Comparison of ENCODE assay signal across 24 cellular contexts in genomic region chr10:63718453-63718852, GRCh38.
DNase-seq lines count a peak whose midpoint lies in the region; ATAC-seq, FAIRE-seq and TF ChIP-seq lines count a peak whose summit lies in the region.
"Had no signal": no experiment of that assay in that cellular context is flagged by ENCODE, and none has a peak within 500 bp of the region (broad histone marks: within the 10 kb centered on the region; RNA-seq: fewer than 3 reads in every experiment).

No MANE protein-coding gene starts in this region.

- intact Hi-C loops in CD14-positive monocyte (cut with micrococcal nuclease): loop anchor here (5.0 to 10.0 kb wide), 3 partner anchors 91 to 551 kb away; partner anchors contain the start of gene REEP3 (in 1 of the 2)
- intact Hi-C loops in HCT116 (cut with micrococcal nuclease): loop anchor here (10.0 kb wide), 2 partner anchors 164 to 254 kb away; partner anchors contain the start of gene JMJD1C
- intact Hi-C loops in pancreas (cut with DNase I): loop anchor here in 1 of 3 donors (5.0 kb wide), 1 partner anchor 86 kb away; no protein-coding TSS in a partner anchor

- H3K27ac Mint-ChIP-seq in CD14-positive monocyte: peak overlapping the region in 4 of 7 donors; percentile 3 to 57 (median 42)
- peak overlapping the region; percentile 51 for H3K27ac Mint-ChIP-seq in endothelial cell (ENCODE audit: unreplicated experiment)
- H3K27ac Mint-ChIP-seq: activated T-cell treated with anti-CD3 and anti-CD28 coated beads, Interleukin-2, amount 50 U/mL, for 24 hours; CD4-positive, alpha-beta T cell; HFFc6 had no signal

- H3K4me3 Mint-ChIP-seq in CD14-positive monocyte: no peak overlapping the region
- H3K4me3 Mint-ChIP-seq in endothelial cell (ENCODE audit: unreplicated experiment): no peak overlapping the region
- H3K4me3 Mint-ChIP-seq: activated T-cell treated with anti-CD3 and anti-CD28 coated beads, Interleukin-2, amount 50 U/mL, for 24 hours; CD4-positive, alpha-beta T cell; HFFc6; natural killer cell had no signal

- ATAC-seq in HCT116 (no peak), pancreas (no peak), esophagus mucosa (no peak)
- ATAC-seq: activated CD4-positive, CD25-positive, alpha-beta regulatory T cell treated with anti-CD3 and anti-CD28 coated beads, Interleukin-2, amount 50 U/mL, for 24 hours; natural killer cell had no signal

- POLR2A ChIA-PET in HCT116 (lab: Charles Lee): interaction anchor here (0.6 to 1.5 kb wide), 2 partner anchors 450 to 901 kb away, joined by 3 read pairs; no protein-coding TSS in a partner anchor

- H3K27ac ChIP-seq in HCT116 (ENCODE audit: low read depth, low read length): no peak overlapping the region
- H3K27ac ChIP-seq in osteoblast (ENCODE audit: low read depth, low read length): no peak overlapping the region
- H3K27ac ChIP-seq in pancreas: no peak overlapping the region
- H3K27ac ChIP-seq: coronary artery had no signal

- BruUV-seq in HCT116 (replicated peaks; lab: Mats Ljungman, UMichigan): no TSS peak

- H3K27me3 ChIP-seq in HCT116 (ENCODE audit: insufficient read depth, low read length): no peaks in the 10 kb centered on the region
- no peaks in the 10 kb centered on the region for H3K27me3 ChIP-seq in osteoblast (ENCODE audit: insufficient read depth, low read length)
- H3K27me3 ChIP-seq in pancreas: no peaks in the 10 kb centered on the region

- no peaks in the 10 kb centered on the region for H4K20me1 ChIP-seq in HCT116 (ENCODE audit: insufficient read depth)
- no peaks in the 10 kb centered on the region for H4K20me1 ChIP-seq in osteoblast (ENCODE audit: insufficient read depth, low read length)

- FAIRE-seq in pancreas (lab: Jason Lieb, UNC): no peak
- FAIRE-seq: bronchial epithelial cell, HTR-8/SVneo, urothelium cell line had no signal

- no peaks in the 10 kb centered on the region for H3K79me2 ChIP-seq in HCT116 (ENCODE audit: insufficient read depth, low read length)
- no peaks in the 10 kb centered on the region for H3K79me2 ChIP-seq in osteoblast (ENCODE audit: insufficient read depth, low read length)

- 81 to 92% methylated on average over 8 of the region's 8 CpGs for WGBS in pancreas, 2 donors

- H2AFZ ChIP-seq in HCT116 (ENCODE audit: low read depth, low read length, poor library complexity, severe bottlenecking) (no peak overlapping the region), osteoblast (ENCODE audit: low read length) (peak overlapping the region; percentile 57)

- CTCF ChIA-PET in HCT116 (lab: Charles Lee): interaction anchor here (0.8 to 6.9 kb wide), 3 partner anchors 84 to 551 kb away, joined by 3 to 159 read pairs (median 14); no protein-coding TSS in a partner anchor

- no peaks in the 10 kb centered on the region for H3K9me3 Mint-ChIP-seq in CD14-positive monocyte
- H3K9me3 Mint-ChIP-seq in endothelial cell (ENCODE audit: unreplicated experiment): no peaks in the 10 kb centered on the region
- H3K9me3 Mint-ChIP-seq: activated T-cell treated with anti-CD3 and anti-CD28 coated beads, Interleukin-2, amount 50 U/mL, for 24 hours; CD4-positive, alpha-beta T cell; HFFc6; natural killer cell had no signal

- TF ChIP-seq POLR2A in HCT116 (IDR thresholded peaks at IDR 0.05; ENCODE audit: borderline replicate concordance, extremely low read depth, insufficient read depth, insufficient read length): no peak

- peaks cover 27 to 45% of the 10 kb centered on the region in 2 experiments for H3K4me1 ChIP-seq in HCT116 (ENCODE audit: control insufficient read depth in 1 of 2, insufficient read depth in 2 of 2, low read length in 2 of 2)
- H3K4me1 ChIP-seq in osteoblast (ENCODE audit: insufficient read depth, low read length): peaks cover 13% of the 10 kb centered on the region
- H3K4me1 ChIP-seq in pancreas: peaks cover 10 to 25% (median 20%) of the 10 kb centered on the region in 3 donors

- H3K27me3 Mint-ChIP-seq in CD14-positive monocyte (ENCODE audit: low read depth in 3 of 3) (peaks cover 0 to 6% (median 5%) of the 10 kb centered on the region in 3 donors), endothelial cell (ENCODE audit: unreplicated experiment) (peaks cover 4% of the 10 kb centered on the region)
- H3K27me3 Mint-ChIP-seq: CD4-positive, alpha-beta T cell had no signal

- no peaks in the 10 kb centered on the region for H3K9me2 ChIP-seq in HCT116 (ENCODE audit: insufficient read depth)

- H3K9ac ChIP-seq in HCT116 (ENCODE audit: low read length): no peak overlapping the region

- H3K4me2 ChIP-seq in HCT116 (ENCODE audit: low read length) (0 out of 2 replicates have a peak overlapping the region, but pooled peaks have one; percentile 6), osteoblast (ENCODE audit: insufficient read depth, low read length) (no peak overlapping the region)

- H3K36me3 Mint-ChIP-seq in CD14-positive monocyte: no peaks in the 10 kb centered on the region
- no peaks in the 10 kb centered on the region for H3K36me3 Mint-ChIP-seq in endothelial cell (ENCODE audit: low read depth, unreplicated experiment)
- H3K36me3 Mint-ChIP-seq: natural killer cell had no signal

- H3K4me1 Mint-ChIP-seq in CD14-positive monocyte (peaks cover 41% of the 10 kb centered on the region), endothelial cell (ENCODE audit: unreplicated experiment) (peaks cover 70% of the 10 kb centered on the region)

- DNase-seq in CD14-positive monocyte (ENCODE audit: low spot score) (no peak), HCT116 (ENCODE audit: low read depth, low spot score) (no peak), endothelial cell (ENCODE audit: low spot score) (no peak), osteoblast (ENCODE audit: insufficient read length, low spot score, missing footprints) (no peak), cerebellar cortex (ENCODE audit: low spot score) (no peak), pancreas (no peak)
- DNase-seq: activated CD8-positive, alpha-beta memory T cell treated with anti-CD3 and anti-CD28 coated beads for 24 hours; activated naive CD4-positive, alpha-beta T cell; activated T-cell treated with anti-CD3 and anti-CD28 coated beads, Interleukin-2, amount 50 U/mL, for 24 hours; CD4-positive, alpha-beta T cell; GF-D8; HFFc6; natural killer cell; NCI-H2029; NCI-H526; stimulated activated CD4-positive, alpha-beta T cell treated with anti-CD3 and anti-CD28 coated beads, Interleukin-1b, Interleukin-23, amount 100 ng/mL, for 48 hours; substantia nigra; T-helper 9 cell had no signal

- H3K9me3 ChIP-seq in HCT116 (ENCODE audit: control insufficient read depth in 1 of 2, insufficient read depth in 1 of 2, low read depth in 1 of 2, low read length in 2 of 2) (no peaks in the 10 kb centered on the region), osteoblast (ENCODE audit: low read depth, low read length) (no peaks in the 10 kb centered on the region), pancreas (no peaks in the 10 kb centered on the region)

- no peak for TF ChIP-seq CTCF in CD14-positive monocyte (IDR thresholded peaks at IDR 0.05)
- TF ChIP-seq CTCF in HCT116 (IDR thresholded peaks at IDR 0.05 in 2 of 3, conservative IDR thresholded peaks at IDR 0.05 in 1 of 3; ENCODE audit: borderline replicate concordance in 1 of 3, insufficient read depth in 1 of 3, low read depth in 2 of 3, low read length in 2 of 3): no peak
- no peak for TF ChIP-seq CTCF in endothelial cell (IDR thresholded peaks at IDR 0.05; ENCODE audit: unreplicated experiment)
- TF ChIP-seq CTCF in osteoblast (IDR thresholded peaks at IDR 0.05; ENCODE audit: extremely low read depth, low read depth, low read length): no peak
- no peak for TF ChIP-seq CTCF in pancreas (IDR thresholded peaks at IDR 0.05)

- H3K36me3 ChIP-seq in HCT116 (ENCODE audit: control insufficient read depth in 1 of 2, insufficient read depth in 2 of 2, low read length in 2 of 2) (no peaks in the 10 kb centered on the region), osteoblast (ENCODE audit: insufficient read depth, low read length) (no peaks in the 10 kb centered on the region), pancreas (no peaks in the 10 kb centered on the region)

- H3K4me3 ChIP-seq in HCT116 (replicated peaks in 1 of 2; ENCODE audit: low read depth in 1 of 2, low read length in 2 of 2): no peak overlapping the region
- H3K4me3 ChIP-seq in osteoblast (ENCODE audit: insufficient read depth, low read length): no peak overlapping the region
- no peak overlapping the region for H3K4me3 ChIP-seq in pancreas
- H3K4me3 ChIP-seq: coronary artery had no signal

- TF ChIP-seq RAD21 in HCT116 (IDR thresholded peaks at IDR 0.05; ENCODE audit: low read depth): no peak

- RAD21 ChIA-PET in HCT116 (lab: Charles Lee; ENCODE audit: low non-redundant PET in 1 of 2, low total read pairs in 2 of 2, uncharacterized antibody in 2 of 2, unreplicated experiment in 2 of 2): interaction anchor here in 1 of 2 experiments (0.9 kb wide), 1 partner anchor 552 kb away, joined by 3 read pairs; no protein-coding TSS in a partner anchor

TF ChIP-seq in HCT116, 20 proteins besides CTCF, POLR2A, EP300 and RAD21:
- TF ChIP-seq ZNF274 (IDR thresholded peaks at IDR 0.05; ENCODE audit: low read depth, low read length): no peak
